In genomic region chr3:160449660-160450598, GRCh38 we compare ENCODE assay signal across 8 cellular contexts. TPM values are rescaled to one million over a fixed set of nuclear protein-coding genes. Genes with fewer than 3 reads are reported as not detected.
DNase-seq lines count a peak whose midpoint lies in the region; ATAC-seq and TF ChIP-seq lines count a peak whose summit lies in the region.

TRIM59 (minus strand) TSS chr3:160449786; CDS start chr3:160439183, 10,603 bp downstream.

- H3K4me3 ChIP-seq in BLaER1 treated with 17β-estradiol and CSF1 and Interleukin-3, amounts not matched to agents 10 nM and 100 nM = peak within 1 kb of the TSS; percentile 65 to 89 (median 75)
- peak within 1 kb of the TSS; percentile 68 for H3K4me3 ChIP-seq in SJCRH30

- peak; percentile 96 for ATAC-seq in GM19452 (IDR thresholded peaks at IDR 0.05; ENCODE audit: unreplicated experiment)
- ATAC-seq in omental fat pad (ENCODE audit: low FRiP score) = peak; percentile 94

- peaks cover 3% of the 10 kb centered on the region for H3K36me3 Mint-ChIP-seq in activated naive CD4-positive, alpha-beta T cell treated with anti-CD3 and anti-CD28 coated beads, Interleukin-2, amount 50 U/mL, for 24 hours

- H3K9ac ChIP-seq in BLaER1 treated with 17β-estradiol and CSF1 and Interleukin-3, amounts not matched to agents 10 nM and 100 nM = peak within 1 kb of the TSS; percentile 69 to 89 (median 82)

- no peaks in the 10 kb centered on the region for H3K9me3 Mint-ChIP-seq in activated naive CD4-positive, alpha-beta T cell treated with anti-CD3 and anti-CD28 coated beads, Interleukin-2, amount 50 U/mL, for 24 hours

- no peaks in the 10 kb centered on the region for H3K27me3 ChIP-seq in BLaER1 treated with 17β-estradiol and CSF1 and Interleukin-3, amounts not matched to agents 10 nM and 100 nM
- H3K27me3 ChIP-seq in SJCRH30 = no peaks in the 10 kb centered on the region

- DNase-seq in HK-2 (ENCODE audit: unreplicated experiment) (peak; percentile 100), SJCRH30 (peak; percentile 95), glomerular visceral epithelial cell (ENCODE audit: extremely low spot score) (peak; percentile 99), omental fat pad (ENCODE audit: low spot score) (peak; percentile 53)

- no peaks in the 10 kb centered on the region; a peak in 1 of 22 replicates for H4K20me1 ChIP-seq in BLaER1 treated with 17β-estradiol and CSF1 and Interleukin-3, amounts not matched to agents 10 nM and 100 nM

- H3K27ac Mint-ChIP-seq in activated naive CD4-positive, alpha-beta T cell treated with anti-CD3 and anti-CD28 coated beads, Interleukin-2, amount 50 U/mL, for 24 hours = peak within 1 kb of the TSS; percentile 93

- peaks cover 46% of the 10 kb centered on the region for H3K4me1 Mint-ChIP-seq in activated naive CD4-positive, alpha-beta T cell treated with anti-CD3 and anti-CD28 coated beads, Interleukin-2, amount 50 U/mL, for 24 hours

- peaks cover 0 to 12% (median 9%) of the 10 kb centered on the region in 11 experiments; a peak in 14 of 22 replicates for H3K9me3 ChIP-seq in BLaER1 treated with 17β-estradiol and CSF1 and Interleukin-3, amounts not matched to agents 10 nM and 100 nM (replicated peaks in 1 of 11)
- no peaks in the 10 kb centered on the region for H3K9me3 ChIP-seq in SJCRH30 (replicated peaks)

- peak within 1 kb of the TSS; percentile 99 for H3K4me3 Mint-ChIP-seq in activated naive CD4-positive, alpha-beta T cell treated with anti-CD3 and anti-CD28 coated beads, Interleukin-2, amount 50 U/mL, for 24 hours

- no peak for TF ChIP-seq CTCF in omental fat pad (IDR thresholded peaks at IDR 0.05)

- H3K27me3 Mint-ChIP-seq in activated naive CD4-positive, alpha-beta T cell treated with anti-CD3 and anti-CD28 coated beads, Interleukin-2, amount 50 U/mL, for 24 hours = no peaks in the 10 kb centered on the region

- H3K4me2 ChIP-seq in BLaER1 treated with 17β-estradiol and CSF1 and Interleukin-3, amounts not matched to agents 10 nM and 100 nM = peak within 1 kb of the TSS; percentile 56 to 85 (median 74)

- H3K36me3 ChIP-seq in BLaER1 treated with 17β-estradiol and CSF1 and Interleukin-3, amounts not matched to agents 10 nM and 100 nM = peaks cover 0 to 28% (median 15%) of the 10 kb centered on the region in 11 experiments; a peak in 17 of 22 replicates
- H3K36me3 ChIP-seq in SJCRH30 = peaks cover 11% of the 10 kb centered on the region

- peaks cover 9 to 25% (median 18%) of the 10 kb centered on the region in 10 experiments; a peak in 19 of 20 replicates for H3K4me1 ChIP-seq in BLaER1 treated with 17β-estradiol and CSF1 and Interleukin-3, amounts not matched to agents 10 nM and 100 nM
- peaks cover 2% of the 10 kb centered on the region; the same call in 1 of the 2 replicates for H3K4me1 ChIP-seq in SJCRH30

- H3K27ac ChIP-seq in BLaER1 treated with 17β-estradiol and CSF1 and Interleukin-3, amounts not matched to agents 10 nM and 100 nM = peak within 1 kb of the TSS in 10 of 11 experiments; percentile 54 to 90 (median 82); a peak in 19 of 22 replicates
- H3K27ac ChIP-seq in SJCRH30 (peak within 1 kb of the TSS; percentile 96), temporal lobe (ENCODE audit: low read depth, low read length) (peak within 1 kb of the TSS; percentile 82)

RNA-seq across cellular contexts. Expression of gene TRIM59, which starts in this region (rescaled TPM):
- 39.1 and 39.9 TPM in 2 replicates for total RNA-seq in SJCRH30 (2014; rRNA removed; shearing (Covaris generic))
- total RNA-seq in omental fat pad = 1 to 10 TPM in 3 of 4 donors, under 1 TPM in 1; 0.32 to 1.6 (median 1.4) TPM
- 6.6 TPM for total RNA-seq in temporal lobe

Comparison
In these comparisons a context has a peak if more than half of its experiments do, and no peak if none do; other contexts are left out.
1. Peak in every context shown above with its lines: DNase-seq, ATAC-seq, H3K4me3 ChIP-seq and H3K27ac ChIP-seq.